12 cellular contexts compared by ENCODE assay signal in the genomic region with DNA sequence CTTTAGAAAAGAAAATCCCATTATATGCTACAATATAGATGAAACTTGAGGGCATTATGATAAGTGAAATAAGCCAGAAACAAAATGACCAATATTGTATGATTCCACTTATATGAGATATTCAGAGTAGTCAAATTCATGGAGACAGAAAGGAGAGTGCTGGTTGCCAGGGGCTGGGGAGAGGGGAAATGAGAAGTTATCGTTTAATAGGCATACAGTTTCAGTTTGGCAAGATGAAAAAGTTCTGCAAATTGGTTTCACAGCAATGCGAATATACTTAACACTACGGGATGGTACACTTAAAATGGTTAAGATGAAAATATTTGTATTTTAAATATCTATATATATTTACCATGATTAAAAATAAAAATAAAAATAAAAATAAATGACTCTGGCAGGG. TPM values are rescaled to one million over a fixed set of nuclear protein-coding genes. Genes with fewer than 3 reads are reported as not detected.
A peak's percentile ranks its signal among the peaks of the same experiment; 100 is the strongest.
DNase-seq lines count a peak whose midpoint lies in the region; ATAC-seq lines count a peak whose summit lies in the region.
"Had no signal": no experiment of that assay in that cellular context is flagged by ENCODE, and none has a peak within 500 bp of the region (broad histone marks: within the 10 kb centered on the region; RNA-seq: fewer than 3 reads in every experiment).

No MANE protein-coding gene starts in this region.

- no peaks in the 10 kb centered on the region for H3K4me1 ChIP-seq in CD8-positive, alpha-beta memory T cell (ENCODE audit: insufficient read depth, low read length)
- H3K4me1 ChIP-seq: lower lobe of right lung had no signal

- H3K4me3 Mint-ChIP-seq in CD8-positive, alpha-beta memory T cell: peak overlapping the region; percentile 62 to 92 (median 86)
- H3K4me3 Mint-ChIP-seq in activated naive CD8-positive, alpha-beta T cell treated with anti-CD3 and anti-CD28 coated beads, Interleukin-2, amount 50 U/mL, for 24 hours: peak overlapping the region; percentile 86

- peaks cover 0 to 8% (median 0%) of the 10 kb centered on the region in 5 donors for H3K9me3 Mint-ChIP-seq in CD8-positive, alpha-beta memory T cell
- H3K9me3 Mint-ChIP-seq in activated naive CD8-positive, alpha-beta T cell treated with anti-CD3 and anti-CD28 coated beads, Interleukin-2, amount 50 U/mL, for 24 hours: peaks cover 4% of the 10 kb centered on the region

- H3K36me3 Mint-ChIP-seq in CD8-positive, alpha-beta memory T cell: peaks cover 0 to 6% (median 2%) of the 10 kb centered on the region in 3 donors
- peaks cover 4% of the 10 kb centered on the region for H3K36me3 Mint-ChIP-seq in activated naive CD8-positive, alpha-beta T cell treated with anti-CD3 and anti-CD28 coated beads, Interleukin-2, amount 50 U/mL, for 24 hours (ENCODE audit: low read depth)

- CTCF ChIA-PET in CD8-positive, alpha-beta memory T cell (lab: Charles Lee): interaction anchor here (0.6 kb wide), 1 partner anchor 80 kb away, joined by 3 read pairs; no protein-coding TSS in a partner anchor

- H3K4me3 ChIP-seq in CD8-positive, alpha-beta memory T cell (ENCODE audit: low read length): no peak overlapping the region
- H3K4me3 ChIP-seq: lower lobe of right lung had no signal

- H3K36me3 ChIP-seq in CD8-positive, alpha-beta memory T cell (ENCODE audit: insufficient read depth, low read length): no peaks in the 10 kb centered on the region
- H3K36me3 ChIP-seq: lower lobe of right lung had no signal

- no peaks in the 10 kb centered on the region for H3K9me3 ChIP-seq in CD8-positive, alpha-beta memory T cell (ENCODE audit: low read length)

- H3K27me3 ChIP-seq in CD8-positive, alpha-beta memory T cell (ENCODE audit: insufficient read depth, low read length, poor library complexity, severe bottlenecking): no peaks in the 10 kb centered on the region

- peak; percentile 36 for ATAC-seq in GM18511 (IDR thresholded peaks at IDR 0.05; ENCODE audit: unreplicated experiment)
- no peak for ATAC-seq in activated naive CD8-positive, alpha-beta T cell treated with anti-CD3 and anti-CD28 coated beads, Interleukin-2, amount 50 U/mL, for 24 hours
- ATAC-seq: lower lobe of right lung had no signal

- H3K27ac ChIP-seq in CD8-positive, alpha-beta memory T cell (ENCODE audit: low read depth, low read length): no peak overlapping the region
- H3K27ac ChIP-seq: lower lobe of right lung had no signal

- H3K27ac Mint-ChIP-seq in CD8-positive, alpha-beta memory T cell: peak overlapping the region in 7 of 8 donors; percentile 13 to 95 (median 35)
- H3K27ac Mint-ChIP-seq in activated naive CD8-positive, alpha-beta T cell treated with anti-CD3 and anti-CD28 coated beads, Interleukin-2, amount 50 U/mL, for 24 hours: peak overlapping the region; percentile 77

- peaks cover 18 to 34% (median 20%) of the 10 kb centered on the region in 3 donors for H3K4me1 Mint-ChIP-seq in CD8-positive, alpha-beta memory T cell
- peaks cover 24% of the 10 kb centered on the region for H3K4me1 Mint-ChIP-seq in activated naive CD8-positive, alpha-beta T cell treated with anti-CD3 and anti-CD28 coated beads, Interleukin-2, amount 50 U/mL, for 24 hours

- peaks cover 0 to under 1% of the 10 kb centered on the region in 2 donors for H3K27me3 Mint-ChIP-seq in CD8-positive, alpha-beta memory T cell
- H3K27me3 Mint-ChIP-seq in activated naive CD8-positive, alpha-beta T cell treated with anti-CD3 and anti-CD28 coated beads, Interleukin-2, amount 50 U/mL, for 24 hours: no peaks in the 10 kb centered on the region

- POLR2A ChIA-PET in CD8-positive, alpha-beta memory T cell (lab: Charles Lee): interaction anchor here (0.6 to 1.3 kb wide), 4 partner anchors 18 to 43 kb away, joined by 4 to 17 read pairs (median 8); no protein-coding TSS in a partner anchor

- DNase-seq in CD8-positive, alpha-beta memory T cell: no peak
- peak; percentile 30 for DNase-seq in NAMALWA (ENCODE audit: low spot score)
- no peak for DNase-seq in activated naive CD8-positive, alpha-beta T cell treated with anti-CD3 and anti-CD28 coated beads, Interleukin-2, amount 50 U/mL, for 24 hours
- no peak for DNase-seq in NCI-H2029 (lab: John Stamatoyannopoulos, UW)
- no peak for DNase-seq in NCI-H748 (lab: John Stamatoyannopoulos, UW; ENCODE audit: unreplicated experiment)
- DNase-seq in nucleus accumbens (lab: John Stamatoyannopoulos, UW): no peak
- DNase-seq: anterior cingulate cortex, cortex of kidney, lower lobe of right lung, NCI-H1092 treated with DMSO at 0.1 percent for 48 hours, occipital lobe had no signal

RNA-seq across cellular contexts. Expression of a gene that starts 31.1 kb away (rescaled TPM):
- 10 to 100 TPM; 58.5 to 63.6 TPM for total RNA-seq in CD8-positive, alpha-beta memory T cell
- 17.2 TPM for polyA plus RNA-seq in CD8-positive, alpha-beta memory T cell
